ENCODE assay signal across 1 cellular context in genomic region chr16:24013733-24014645, GRCh38.
A peak's percentile ranks its signal among the peaks of the same experiment; 100 is the strongest.
TF ChIP-seq lines count a peak whose summit lies in the region.

No MANE protein-coding gene starts in this region.

TF ChIP-seq in GM12878, 131 proteins besides CTCF, POLR2A, EP300 and RAD21 (continued from another document and continues in another):
- TF ChIP-seq ATF2 (IDR thresholded peaks at IDR 0.05; ENCODE audit: low read length): peak; percentile 92
- TF ChIP-seq BMI1 (IDR thresholded peaks at IDR 0.05; ENCODE audit: borderline replicate concordance): peak; percentile 40; the same call in 1 of the 2 replicates
- TF ChIP-seq, protein P1, sequence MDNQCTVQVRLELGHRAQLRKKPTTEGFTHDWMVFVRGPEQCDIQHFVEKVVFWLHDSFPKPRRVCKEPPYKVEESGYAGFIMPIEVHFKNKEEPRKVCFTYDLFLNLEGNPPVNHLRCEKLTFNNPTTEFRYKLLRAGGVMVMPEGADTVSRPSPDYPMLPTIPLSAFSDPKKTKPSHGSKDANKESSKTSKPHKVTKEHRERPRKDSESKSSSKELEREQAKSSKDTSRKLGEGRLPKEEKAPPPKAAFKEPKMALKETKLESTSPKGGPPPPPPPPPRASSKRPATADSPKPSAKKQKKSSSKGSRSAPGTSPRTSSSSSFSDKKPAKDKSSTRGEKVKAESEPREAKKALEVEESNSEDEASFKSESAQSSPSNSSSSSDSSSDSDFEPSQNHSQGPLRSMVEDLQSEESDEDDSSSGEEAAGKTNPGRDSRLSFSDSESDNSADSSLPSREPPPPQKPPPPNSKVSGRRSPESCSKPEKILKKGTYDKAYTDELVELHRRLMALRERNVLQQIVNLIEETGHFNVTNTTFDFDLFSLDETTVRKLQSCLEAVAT (IDR thresholded peaks at IDR 0.05): 0 out of 2 replicates have a peak, but pooled peaks have one; percentile 46
- peak; percentile 23; the same call in 1 of the 2 replicates for TF ChIP-seq CHD2 (IDR thresholded peaks at IDR 0.05; ENCODE audit: borderline replicate concordance, low read depth, low read length)
- TF ChIP-seq, protein P2, sequence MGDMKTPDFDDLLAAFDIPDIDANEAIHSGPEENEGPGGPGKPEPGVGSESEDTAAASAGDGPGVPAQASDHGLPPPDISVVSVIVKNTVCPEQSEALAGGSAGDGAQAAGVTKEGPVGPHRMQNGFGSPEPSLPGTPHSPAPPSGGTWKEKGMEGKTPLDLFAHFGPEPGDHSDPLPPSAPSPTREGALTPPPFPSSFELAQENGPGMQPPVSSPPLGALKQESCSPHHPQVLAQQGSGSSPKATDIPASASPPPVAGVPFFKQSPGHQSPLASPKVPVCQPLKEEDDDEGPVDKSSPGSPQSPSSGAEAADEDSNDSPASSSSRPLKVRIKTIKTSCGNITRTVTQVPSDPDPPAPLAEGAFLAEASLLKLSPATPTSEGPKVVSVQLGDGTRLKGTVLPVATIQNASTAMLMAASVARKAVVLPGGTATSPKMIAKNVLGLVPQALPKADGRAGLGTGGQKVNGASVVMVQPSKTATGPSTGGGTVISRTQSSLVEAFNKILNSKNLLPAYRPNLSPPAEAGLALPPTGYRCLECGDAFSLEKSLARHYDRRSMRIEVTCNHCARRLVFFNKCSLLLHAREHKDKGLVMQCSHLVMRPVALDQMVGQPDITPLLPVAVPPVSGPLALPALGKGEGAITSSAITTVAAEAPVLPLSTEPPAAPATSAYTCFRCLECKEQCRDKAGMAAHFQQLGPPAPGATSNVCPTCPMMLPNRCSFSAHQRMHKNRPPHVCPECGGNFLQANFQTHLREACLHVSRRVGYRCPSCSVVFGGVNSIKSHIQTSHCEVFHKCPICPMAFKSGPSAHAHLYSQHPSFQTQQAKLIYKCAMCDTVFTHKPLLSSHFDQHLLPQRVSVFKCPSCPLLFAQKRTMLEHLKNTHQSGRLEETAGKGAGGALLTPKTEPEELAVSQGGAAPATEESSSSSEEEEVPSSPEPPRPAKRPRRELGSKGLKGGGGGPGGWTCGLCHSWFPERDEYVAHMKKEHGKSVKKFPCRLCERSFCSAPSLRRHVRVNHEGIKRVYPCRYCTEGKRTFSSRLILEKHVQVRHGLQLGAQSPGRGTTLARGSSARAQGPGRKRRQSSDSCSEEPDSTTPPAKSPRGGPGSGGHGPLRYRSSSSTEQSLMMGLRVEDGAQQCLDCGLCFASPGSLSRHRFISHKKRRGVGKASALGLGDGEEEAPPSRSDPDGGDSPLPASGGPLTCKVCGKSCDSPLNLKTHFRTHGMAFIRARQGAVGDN (IDR thresholded peaks at IDR 0.05): peak; percentile 71
- TF ChIP-seq IKZF2 (IDR thresholded peaks at IDR 0.05): peak; percentile 79 to 87
- peak; percentile 82 for TF ChIP-seq CREM (IDR thresholded peaks at IDR 0.05; ENCODE audit: low read depth)
- peak; percentile 88 for TF ChIP-seq BCL11A (IDR thresholded peaks at IDR 0.05; ENCODE audit: low read depth, low read length)
- TF ChIP-seq, protein P3, sequence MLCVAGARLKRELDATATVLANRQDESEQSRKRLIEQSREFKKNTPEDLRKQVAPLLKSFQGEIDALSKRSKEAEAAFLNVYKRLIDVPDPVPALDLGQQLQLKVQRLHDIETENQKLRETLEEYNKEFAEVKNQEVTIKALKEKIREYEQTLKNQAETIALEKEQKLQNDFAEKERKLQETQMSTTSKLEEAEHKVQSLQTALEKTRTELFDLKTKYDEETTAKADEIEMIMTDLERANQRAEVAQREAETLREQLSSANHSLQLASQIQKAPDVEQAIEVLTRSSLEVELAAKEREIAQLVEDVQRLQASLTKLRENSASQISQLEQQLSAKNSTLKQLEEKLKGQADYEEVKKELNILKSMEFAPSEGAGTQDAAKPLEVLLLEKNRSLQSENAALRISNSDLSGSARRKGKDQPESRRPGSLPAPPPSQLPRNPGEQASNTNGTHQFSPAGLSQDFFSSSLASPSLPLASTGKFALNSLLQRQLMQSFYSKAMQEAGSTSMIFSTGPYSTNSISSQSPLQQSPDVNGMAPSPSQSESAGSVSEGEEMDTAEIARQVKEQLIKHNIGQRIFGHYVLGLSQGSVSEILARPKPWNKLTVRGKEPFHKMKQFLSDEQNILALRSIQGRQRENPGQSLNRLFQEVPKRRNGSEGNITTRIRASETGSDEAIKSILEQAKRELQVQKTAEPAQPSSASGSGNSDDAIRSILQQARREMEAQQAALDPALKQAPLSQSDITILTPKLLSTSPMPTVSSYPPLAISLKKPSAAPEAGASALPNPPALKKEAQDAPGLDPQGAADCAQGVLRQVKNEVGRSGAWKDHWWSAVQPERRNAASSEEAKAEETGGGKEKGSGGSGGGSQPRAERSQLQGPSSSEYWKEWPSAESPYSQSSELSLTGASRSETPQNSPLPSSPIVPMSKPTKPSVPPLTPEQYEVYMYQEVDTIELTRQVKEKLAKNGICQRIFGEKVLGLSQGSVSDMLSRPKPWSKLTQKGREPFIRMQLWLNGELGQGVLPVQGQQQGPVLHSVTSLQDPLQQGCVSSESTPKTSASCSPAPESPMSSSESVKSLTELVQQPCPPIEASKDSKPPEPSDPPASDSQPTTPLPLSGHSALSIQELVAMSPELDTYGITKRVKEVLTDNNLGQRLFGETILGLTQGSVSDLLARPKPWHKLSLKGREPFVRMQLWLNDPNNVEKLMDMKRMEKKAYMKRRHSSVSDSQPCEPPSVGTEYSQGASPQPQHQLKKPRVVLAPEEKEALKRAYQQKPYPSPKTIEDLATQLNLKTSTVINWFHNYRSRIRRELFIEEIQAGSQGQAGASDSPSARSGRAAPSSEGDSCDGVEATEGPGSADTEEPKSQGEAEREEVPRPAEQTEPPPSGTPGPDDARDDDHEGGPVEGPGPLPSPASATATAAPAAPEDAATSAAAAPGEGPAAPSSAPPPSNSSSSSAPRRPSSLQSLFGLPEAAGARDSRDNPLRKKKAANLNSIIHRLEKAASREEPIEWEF (IDR thresholded peaks at IDR 0.05; ENCODE audit: insufficient replicate concordance, low read depth, low read length): no peak
- TF ChIP-seq NBN (IDR thresholded peaks at IDR 0.05): peak; percentile 65; the same call in 1 of the 2 replicates
- no peak for TF ChIP-seq KAT2A (conservative IDR thresholded peaks at IDR 0.05; ENCODE audit: control insufficient read depth, low read depth, low read length)
- peak; percentile 55; the same call in 1 of the 2 replicates for TF ChIP-seq GABPA (IDR thresholded peaks at IDR 0.05; ENCODE audit: low read depth)
- peak; percentile 90 for TF ChIP-seq RUNX3 (IDR thresholded peaks at IDR 0.05; ENCODE audit: low read length)
- TF ChIP-seq POLR2AphosphoS2 (IDR thresholded peaks at IDR 0.05; ENCODE audit: low read depth, low read length): no peak
- TF ChIP-seq CREB1 (IDR thresholded peaks at IDR 0.05; ENCODE audit: low read depth): peak; percentile 64; the same call in 1 of the 2 replicates
- TF ChIP-seq MXI1 (IDR thresholded peaks at IDR 0.05; ENCODE audit: low read depth, low read length): peak; percentile 72; the same call in 1 of the 2 replicates
- TF ChIP-seq YBX1 (IDR thresholded peaks at IDR 0.05): no peak
- no peak for TF ChIP-seq RFX5 (IDR thresholded peaks at IDR 0.05; ENCODE audit: low read depth, low read length)
- peak; percentile 81 for TF ChIP-seq RAD51 (IDR thresholded peaks at IDR 0.05)
- no peak for TF ChIP-seq E2F4 (IDR thresholded peaks at IDR 0.05; ENCODE audit: low read depth, low read length)
- TF ChIP-seq NFIC (IDR thresholded peaks at IDR 0.05; ENCODE audit: low read depth, low read length): peak; percentile 87; the same call in 1 of the 2 replicates
- TF ChIP-seq EED (IDR thresholded peaks at IDR 0.05; ENCODE audit: low read depth): peak; percentile 76
- TF ChIP-seq RCOR1 (conservative IDR thresholded peaks at IDR 0.05; ENCODE audit: low read depth, low read length): 0 out of 2 replicates have a peak, but pooled peaks have one; percentile 67
- TF ChIP-seq, protein P4, sequence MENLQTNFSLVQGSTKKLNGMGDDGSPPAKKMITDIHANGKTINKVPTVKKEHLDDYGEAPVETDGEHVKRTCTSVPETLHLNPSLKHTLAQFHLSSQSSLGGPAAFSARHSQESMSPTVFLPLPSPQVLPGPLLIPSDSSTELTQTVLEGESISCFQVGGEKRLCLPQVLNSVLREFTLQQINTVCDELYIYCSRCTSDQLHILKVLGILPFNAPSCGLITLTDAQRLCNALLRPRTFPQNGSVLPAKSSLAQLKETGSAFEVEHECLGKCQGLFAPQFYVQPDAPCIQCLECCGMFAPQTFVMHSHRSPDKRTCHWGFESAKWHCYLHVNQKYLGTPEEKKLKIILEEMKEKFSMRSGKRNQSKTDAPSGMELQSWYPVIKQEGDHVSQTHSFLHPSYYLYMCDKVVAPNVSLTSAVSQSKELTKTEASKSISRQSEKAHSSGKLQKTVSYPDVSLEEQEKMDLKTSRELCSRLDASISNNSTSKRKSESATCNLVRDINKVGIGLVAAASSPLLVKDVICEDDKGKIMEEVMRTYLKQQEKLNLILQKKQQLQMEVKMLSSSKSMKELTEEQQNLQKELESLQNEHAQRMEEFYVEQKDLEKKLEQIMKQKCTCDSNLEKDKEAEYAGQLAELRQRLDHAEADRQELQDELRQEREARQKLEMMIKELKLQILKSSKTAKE (IDR thresholded peaks at IDR 0.05; ENCODE audit: low read depth, poor library complexity, severe bottlenecking): peak; percentile 89
- peak; percentile 65; the same call in 1 of the 2 replicates for TF ChIP-seq JUND (IDR thresholded peaks at IDR 0.05; ENCODE audit: low read depth, low read length)
- TF ChIP-seq GATAD2B (conservative IDR thresholded peaks at IDR 0.05; ENCODE audit: low read depth): peak; percentile 81
- TF ChIP-seq ZBTB11 (CRISPR knock-in tag; IDR thresholded peaks at IDR 0.05): no peak
- peak; percentile 18; the same call in 1 of the 2 replicates for TF ChIP-seq USF2 (IDR thresholded peaks at IDR 0.05; ENCODE audit: borderline replicate concordance, low read depth, low read length)
- TF ChIP-seq TBL1XR1 (IDR thresholded peaks at IDR 0.05; ENCODE audit: low read depth, low read length): peak; percentile 71; the same call in 1 of the 2 replicates
